16 cellular contexts compared by ENCODE assay signal in genomic region chr11:61144511-61145179, GRCh38. TPM values are rescaled to one million over a fixed set of nuclear protein-coding genes. Genes with fewer than 3 reads are reported as not detected.
A peak's percentile ranks its signal among the peaks of the same experiment; 100 is the strongest.
DNase-seq lines count a peak whose midpoint lies in the region; ATAC-seq and TF ChIP-seq lines count a peak whose summit lies in the region.
"Had no signal": no experiment of that assay in that cellular context is flagged by ENCODE, and none has a peak within 500 bp of the region (broad histone marks: within the 10 kb centered on the region; RNA-seq: fewer than 3 reads in every experiment).

No MANE protein-coding gene starts in this region.

- H2AK5ac ChIP-seq in neuronal stem cell (ENCODE audit: low read depth, low read length) = peak overlapping the region; percentile 67

- no peak overlapping the region for H2BK15ac ChIP-seq in neuronal stem cell (ENCODE audit: low read length)

- H3K9me3 ChIP-seq in RWPE2 (ENCODE audit: severe bottlenecking) = no peaks in the 10 kb centered on the region
- no peaks in the 10 kb centered on the region for H3K9me3 ChIP-seq in neuronal stem cell (replicated peaks in 1 of 2; ENCODE audit: control insufficient read depth in 2 of 2, insufficient read depth in 1 of 2, low read depth in 1 of 2, low read length in 2 of 2)
- no peaks in the 10 kb centered on the region for H3K9me3 ChIP-seq in spleen

- no peak overlapping the region for H3K9ac ChIP-seq in neuronal stem cell (ENCODE audit: low read depth, low read length, poor library complexity)

- H2BK12ac ChIP-seq in neuronal stem cell (ENCODE audit: low read length) = no peak overlapping the region

- H4K91ac ChIP-seq in neuronal stem cell (ENCODE audit: low read depth, low read length, poor library complexity) = no peak overlapping the region

- DNase-seq in RWPE2 (ENCODE audit: low spot score) (peak; percentile 41), epidermal melanocyte (ENCODE audit: insufficient read length, low spot score) (peak; percentile 6), neuronal stem cell (ENCODE audit: low spot score) (no peak), spleen (peak; percentile 65), NCI-H1105 (lab: John Stamatoyannopoulos, UW) (no peak), SIG-M5 treated with dmso at 0.1 percent for 504 hours (lab: John Stamatoyannopoulos, UW; ENCODE audit: unreplicated experiment) (no peak), GM03348 (ENCODE audit: low spot score) (no peak)
- DNase-seq: ACHN; CD4-positive, alpha-beta memory T cell; DMS79; H9 had no signal

- H2BK120ac ChIP-seq in neuronal stem cell (ENCODE audit: low read depth, low read length) = no peak overlapping the region

- H3K18ac ChIP-seq in neuronal stem cell (ENCODE audit: low read length) = peak overlapping the region; percentile 67

- ATAC-seq in RWPE2 (ENCODE audit: low read depth) = no peak
- ATAC-seq in HG03457 (IDR thresholded peaks at IDR 0.05; ENCODE audit: unreplicated experiment) = no peak
- ATAC-seq: GM23338 had no signal

- no peak overlapping the region for H3K4me2 ChIP-seq in neuronal stem cell (ENCODE audit: insufficient read depth, low read length, poor library complexity, severe bottlenecking)
- H3K4me2 ChIP-seq: GM23338 had no signal

- TF ChIP-seq CTCF in RWPE2 (IDR thresholded peaks at IDR 0.05; ENCODE audit: poor library complexity, severe bottlenecking) (no peak), spleen (IDR thresholded peaks at IDR 0.05 in 8 of 11, conservative IDR thresholded peaks at IDR 0.05 in 3 of 11) (no peak)

- H3K36me3 ChIP-seq in RWPE2 (ENCODE audit: low read depth) (no peaks in the 10 kb centered on the region; the same call in 1 of the 2 replicates), neuronal stem cell (replicated peaks in 1 of 2; ENCODE audit: control insufficient read depth in 2 of 2, insufficient read depth in 2 of 2, low read length in 2 of 2) (no peaks in the 10 kb centered on the region), spleen (peaks cover 0 to 7% (median 0%) of the 10 kb centered on the region in 6 donors)

- no peak overlapping the region for H3K4ac ChIP-seq in neuronal stem cell (ENCODE audit: low read length)

- intact Hi-C loops in spleen (cut with DNase I; ENCODE audit: low total_unique reads) = no loop called here

- no peak overlapping the region for H2BK5ac ChIP-seq in neuronal stem cell (ENCODE audit: low read length)

- peaks cover 3% of the 10 kb centered on the region for H3K4me1 ChIP-seq in RWPE2 (ENCODE audit: insufficient read depth, poor library complexity, severe bottlenecking)
- H3K4me1 ChIP-seq in neuronal stem cell (ENCODE audit: control insufficient read depth in 2 of 2, insufficient read depth in 1 of 2, low read depth in 1 of 2, low read length in 2 of 2) = peaks cover 13 to 17% of the 10 kb centered on the region in 2 donors
- peaks cover 7 to 79% (median 46%) of the 10 kb centered on the region in 6 donors for H3K4me1 ChIP-seq in spleen

- no peak overlapping the region for H3K14ac ChIP-seq in neuronal stem cell (ENCODE audit: low read length)

- H4K8ac ChIP-seq in neuronal stem cell (ENCODE audit: low read depth, low read length) = peak overlapping the region; percentile 94

- no peak overlapping the region for H2AFZ ChIP-seq in neuronal stem cell (ENCODE audit: low read length)
- H2AFZ ChIP-seq: GM23338 had no signal

- H3K27ac ChIP-seq in RWPE2 (ENCODE audit: poor library complexity, severe bottlenecking) (no peak overlapping the region), neuronal stem cell (replicated peaks; ENCODE audit: low read length) (no peak overlapping the region), spleen (no peak overlapping the region)
- H3K27ac ChIP-seq: C4-2B had no signal

- no CpG with 5 or more reads among the region's 16 CpGs for WGBS in neuronal stem cell (ENCODE audit: extremely low coverage in 2 of 2, insufficient read length in 2 of 2, insufficient replicate concordance in 1 of 2), 2 donors
- WGBS in spleen, 5 donors = 88 to 95% (median 92%) methylated on average over 14 to 16 of the region's 16 CpGs

- peak overlapping the region; percentile 18 for H3K23ac ChIP-seq in neuronal stem cell (ENCODE audit: low read depth, low read length, poor library complexity)

- TF ChIP-seq POLR2A in spleen (IDR thresholded peaks at IDR 0.05) = no peak

- H3K27me3 ChIP-seq in RWPE2 (ENCODE audit: insufficient read depth, poor library complexity, severe bottlenecking) (no peaks in the 10 kb centered on the region), neuronal stem cell (ENCODE audit: control insufficient read depth in 3 of 3, insufficient read depth in 3 of 3, low read depth in 1 of 3, low read length in 3 of 3) (no peaks in the 10 kb centered on the region), spleen (replicated peaks in 1 of 7) (no peaks in the 10 kb centered on the region)

- H3K4me3 ChIP-seq in RWPE2 (ENCODE audit: severe bottlenecking) (no peak overlapping the region), neuronal stem cell (ENCODE audit: low read length in 2 of 2) (peak overlapping the region in 1 of 2 donors; percentile 43), spleen (no peak overlapping the region)
- H3K4me3 ChIP-seq: GM23338 had no signal

- H3K79me1 ChIP-seq in neuronal stem cell (ENCODE audit: low read depth, low read length) = peaks cover 12% of the 10 kb centered on the region

RNA-seq across cellular contexts. Expression of gene VPS37C, which starts 16.6 kb away (rescaled TPM):
- polyA plus RNA-seq in neuronal stem cell (2013, experiment 1 of 2) = 13.9 TPM
- polyA plus RNA-seq in neuronal stem cell (2013, experiment 2 of 2) = 14.1 TPM
- total RNA-seq in spleen = 10 to 100 TPM; 15.7 to 32.3 (median 23.5) TPM
- polyA plus RNA-seq in spleen = 10 to 100 TPM in 1 of 3 donors, 1 to 10 TPM in 2; 6.1 to 15.9 (median 8.9) TPM

RNA-seq across cellular contexts. Expression of gene CD5, which starts 42.4 kb away (rescaled TPM):
- not detected for polyA plus RNA-seq in neuronal stem cell (2013, experiment 1 of 2)
- not detected for polyA plus RNA-seq in neuronal stem cell (2013, experiment 2 of 2)
- total RNA-seq in spleen = 10 to 100 TPM in 6 of 7 donors, 1 to 10 TPM in 1; 9.2 to 27.4 (median 18.3) TPM
- polyA plus RNA-seq in spleen = 1 to 10 TPM; 2.7 to 6.3 (median 4.9) TPM
- total RNA-seq: A172, G401, GM23338, H9 had no signal
- polyA plus RNA-seq: GM23338 had no signal

RNA-seq across cellular contexts. Expression of gene PGA3, which starts 58.7 kb away (rescaled TPM):
- polyA plus RNA-seq in neuronal stem cell (2013, experiment 1 of 2) = 0.14 TPM
- polyA plus RNA-seq in neuronal stem cell (2013, experiment 2 of 2) = 0.14 TPM
- 1 to 10 TPM in 2 of 7 donors, under 1 TPM in 2, not detected in 3; 0.37 to 2.6 (median 1.2) TPM for total RNA-seq in spleen
- polyA plus RNA-seq in spleen = under 1 TPM; 0.33 to 0.61 (median 0.54) TPM
- total RNA-seq: A172; CD4-positive, alpha-beta memory T cell; G401; GM23338; H9 had no signal
- polyA plus RNA-seq: CD4-positive, alpha-beta memory T cell had no signal

Comparison
In these comparisons a context has a peak if more than half of its experiments do, and no peak if none do; other contexts are left out.
1. DNase-seq: peak in RWPE2 (single experiment), epidermal melanocyte (single experiment) and spleen (single experiment); none in neuronal stem cell (single experiment), NCI-H1105 (single experiment), SIG-M5 treated with dmso at 0.1 percent for 504 hours (single experiment) and GM03348 (single experiment).